In the genomic region with DNA sequence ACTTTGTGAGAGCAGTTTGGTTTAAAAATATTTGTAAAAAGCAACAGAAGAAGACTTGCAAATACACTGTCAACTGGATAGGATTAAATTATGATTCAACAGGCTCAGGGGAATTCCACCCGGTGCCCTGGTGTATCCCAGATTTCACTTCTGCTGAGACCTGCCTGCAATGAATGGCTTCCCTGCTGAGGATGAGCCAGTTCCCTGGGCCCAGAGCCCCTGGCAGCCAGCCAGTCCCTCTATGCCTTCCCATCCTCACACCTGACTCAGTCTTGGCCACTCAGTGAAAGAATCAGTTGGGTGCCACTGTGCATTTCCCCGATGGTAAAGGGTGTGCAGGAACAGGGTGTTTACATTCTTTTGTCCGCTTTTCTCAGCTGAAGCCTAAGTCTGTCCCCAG, we compare ENCODE assay signal across 1 cellular context.
A peak's percentile ranks its signal among the peaks of the same experiment; 100 is the strongest.
TF ChIP-seq lines count a peak whose summit lies in the region.

No MANE protein-coding gene starts in this region.

TF ChIP-seq in HEK293, 187 proteins besides CTCF, POLR2A, EP300 and RAD21 (continued from another document):
- TF ChIP-seq, protein P1, sequence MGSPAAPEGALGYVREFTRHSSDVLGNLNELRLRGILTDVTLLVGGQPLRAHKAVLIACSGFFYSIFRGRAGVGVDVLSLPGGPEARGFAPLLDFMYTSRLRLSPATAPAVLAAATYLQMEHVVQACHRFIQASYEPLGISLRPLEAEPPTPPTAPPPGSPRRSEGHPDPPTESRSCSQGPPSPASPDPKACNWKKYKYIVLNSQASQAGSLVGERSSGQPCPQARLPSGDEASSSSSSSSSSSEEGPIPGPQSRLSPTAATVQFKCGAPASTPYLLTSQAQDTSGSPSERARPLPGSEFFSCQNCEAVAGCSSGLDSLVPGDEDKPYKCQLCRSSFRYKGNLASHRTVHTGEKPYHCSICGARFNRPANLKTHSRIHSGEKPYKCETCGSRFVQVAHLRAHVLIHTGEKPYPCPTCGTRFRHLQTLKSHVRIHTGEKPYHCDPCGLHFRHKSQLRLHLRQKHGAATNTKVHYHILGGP (tag by site-specific recombination; IDR thresholded peaks at IDR 0.05): no peak
- TF ChIP-seq ZNF133 (tag by site-specific recombination; IDR thresholded peaks at IDR 0.05) (no peak), ZNF248 (tag by site-specific recombination; IDR thresholded peaks at IDR 0.05) (no peak), TRIM28 (IDR thresholded peaks at IDR 0.05; ENCODE audit: borderline replicate concordance, low read length) (no peak), IKZF3 (tag by site-specific recombination; IDR thresholded peaks at IDR 0.05) (no peak), ZNF660 (tag by site-specific recombination; IDR thresholded peaks at IDR 0.05) (0 out of 2 replicates have a peak, but pooled peaks have one; percentile 23), ZNF140 (tag by site-specific recombination; IDR thresholded peaks at IDR 0.05) (no peak), HOXA7 (CRISPR knock-in tag; IDR thresholded peaks at IDR 0.05; ENCODE audit: borderline replicate concordance) (no peak), ZNF670 (tag by site-specific recombination; IDR thresholded peaks at IDR 0.05; ENCODE audit: low read depth) (no peak), ZNF335 (tag by site-specific recombination; conservative IDR thresholded peaks at IDR 0.05) (no peak), ZBTB7A (tag by site-specific recombination; IDR thresholded peaks at IDR 0.05; ENCODE audit: low read depth) (no peak), ZNF529 (tag by site-specific recombination; IDR thresholded peaks at IDR 0.05; ENCODE audit: insufficient replicate concordance) (no peak), HOXC10 (CRISPR knock-in tag; IDR thresholded peaks at IDR 0.05) (no peak), ZNF624 (tag by site-specific recombination; IDR thresholded peaks at IDR 0.05) (no peak), ZNF10 (tag by site-specific recombination; IDR thresholded peaks at IDR 0.05) (no peak), ZNF324 (tag by site-specific recombination; IDR thresholded peaks at IDR 0.05) (no peak), KLF8 (tag by site-specific recombination; IDR thresholded peaks at IDR 0.05) (no peak), SCRT2 (tag by site-specific recombination; IDR thresholded peaks at IDR 0.05) (peak; percentile 41; the same call in 1 of the 2 replicates), ZFP3 (tag by site-specific recombination; IDR thresholded peaks at IDR 0.05; ENCODE audit: low read depth) (no peak), ZNF548 (tag by site-specific recombination; IDR thresholded peaks at IDR 0.05) (no peak), ZIC2 (tag by site-specific recombination; IDR thresholded peaks at IDR 0.05) (peak; percentile 80), ZNF555 (tag by site-specific recombination; conservative IDR thresholded peaks at IDR 0.05) (no peak), ZNF560 (tag by site-specific recombination; IDR thresholded peaks at IDR 0.05; ENCODE audit: borderline replicate concordance) (no peak), ZNF146 (tag by site-specific recombination; IDR thresholded peaks at IDR 0.05) (no peak), ZFP37 (tag by site-specific recombination; IDR thresholded peaks at IDR 0.05) (0 out of 2 replicates have a peak, but pooled peaks have one; percentile 15)
- TF ChIP-seq, protein P2, sequence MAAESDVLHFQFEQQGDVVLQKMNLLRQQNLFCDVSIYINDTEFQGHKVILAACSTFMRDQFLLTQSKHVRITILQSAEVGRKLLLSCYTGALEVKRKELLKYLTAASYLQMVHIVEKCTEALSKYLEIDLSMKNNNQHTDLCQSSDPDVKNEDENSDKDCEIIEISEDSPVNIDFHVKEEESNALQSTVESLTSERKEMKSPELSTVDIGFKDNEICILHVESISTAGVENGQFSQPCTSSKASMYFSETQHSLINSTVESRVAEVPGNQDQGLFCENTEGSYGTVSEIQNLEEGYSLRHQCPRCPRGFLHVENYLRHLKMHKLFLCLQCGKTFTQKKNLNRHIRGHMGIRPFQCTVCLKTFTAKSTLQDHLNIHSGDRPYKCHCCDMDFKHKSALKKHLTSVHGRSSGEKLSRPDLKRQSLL (tag by site-specific recombination; IDR thresholded peaks at IDR 0.05): no peak
- TF ChIP-seq, protein P3, sequence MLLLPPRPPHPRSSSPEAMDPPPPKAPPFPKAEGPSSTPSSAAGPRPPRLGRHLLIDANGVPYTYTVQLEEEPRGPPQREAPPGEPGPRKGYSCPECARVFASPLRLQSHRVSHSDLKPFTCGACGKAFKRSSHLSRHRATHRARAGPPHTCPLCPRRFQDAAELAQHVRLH (tag by site-specific recombination; IDR thresholded peaks at IDR 0.05): no peak
- TF ChIP-seq, protein P4, sequence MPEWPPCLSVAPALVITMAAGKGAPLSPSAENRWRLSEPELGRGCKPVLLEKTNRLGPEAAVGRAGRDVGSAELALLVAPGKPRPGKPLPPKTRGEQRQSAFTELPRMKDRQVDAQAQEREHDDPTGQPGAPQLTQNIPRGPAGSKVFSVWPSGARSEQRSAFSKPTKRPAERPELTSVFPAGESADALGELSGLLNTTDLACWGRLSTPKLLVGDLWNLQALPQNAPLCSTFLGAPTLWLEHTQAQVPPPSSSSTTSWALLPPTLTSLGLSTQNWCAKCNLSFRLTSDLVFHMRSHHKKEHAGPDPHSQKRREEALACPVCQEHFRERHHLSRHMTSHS (tag by site-specific recombination; IDR thresholded peaks at IDR 0.05): no peak
- TF ChIP-seq, protein P5, sequence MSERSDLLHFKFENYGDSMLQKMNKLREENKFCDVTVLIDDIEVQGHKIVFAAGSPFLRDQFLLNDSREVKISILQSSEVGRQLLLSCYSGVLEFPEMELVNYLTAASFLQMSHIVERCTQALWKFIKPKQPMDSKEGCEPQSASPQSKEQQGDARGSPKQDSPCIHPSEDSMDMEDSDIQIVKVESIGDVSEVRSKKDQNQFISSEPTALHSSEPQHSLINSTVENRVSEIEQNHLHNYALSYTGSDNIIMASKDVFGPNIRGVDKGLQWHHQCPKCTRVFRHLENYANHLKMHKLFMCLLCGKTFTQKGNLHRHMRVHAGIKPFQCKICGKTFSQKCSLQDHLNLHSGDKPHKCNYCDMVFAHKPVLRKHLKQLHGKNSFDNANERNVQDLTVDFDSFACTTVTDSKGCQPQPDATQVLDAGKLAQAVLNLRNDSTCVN (tag by site-specific recombination; optimal IDR thresholded peaks at IDR 0.05): no peak
- TF ChIP-seq, protein P6, sequence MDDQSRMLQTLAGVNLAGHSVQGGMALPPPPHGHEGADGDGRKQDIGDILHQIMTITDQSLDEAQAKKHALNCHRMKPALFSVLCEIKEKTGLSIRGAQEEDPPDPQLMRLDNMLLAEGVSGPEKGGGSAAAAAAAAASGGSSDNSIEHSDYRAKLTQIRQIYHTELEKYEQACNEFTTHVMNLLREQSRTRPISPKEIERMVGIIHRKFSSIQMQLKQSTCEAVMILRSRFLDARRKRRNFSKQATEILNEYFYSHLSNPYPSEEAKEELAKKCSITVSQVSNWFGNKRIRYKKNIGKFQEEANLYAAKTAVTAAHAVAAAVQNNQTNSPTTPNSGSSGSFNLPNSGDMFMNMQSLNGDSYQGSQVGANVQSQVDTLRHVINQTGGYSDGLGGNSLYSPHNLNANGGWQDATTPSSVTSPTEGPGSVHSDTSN (CRISPR knock-in tag; IDR thresholded peaks at IDR 0.05): no peak
TF ChIP-seq in HEK293: peak in this region for 5.
